Comparison of ENCODE assay signal across 1 cellular context in the genomic region with DNA sequence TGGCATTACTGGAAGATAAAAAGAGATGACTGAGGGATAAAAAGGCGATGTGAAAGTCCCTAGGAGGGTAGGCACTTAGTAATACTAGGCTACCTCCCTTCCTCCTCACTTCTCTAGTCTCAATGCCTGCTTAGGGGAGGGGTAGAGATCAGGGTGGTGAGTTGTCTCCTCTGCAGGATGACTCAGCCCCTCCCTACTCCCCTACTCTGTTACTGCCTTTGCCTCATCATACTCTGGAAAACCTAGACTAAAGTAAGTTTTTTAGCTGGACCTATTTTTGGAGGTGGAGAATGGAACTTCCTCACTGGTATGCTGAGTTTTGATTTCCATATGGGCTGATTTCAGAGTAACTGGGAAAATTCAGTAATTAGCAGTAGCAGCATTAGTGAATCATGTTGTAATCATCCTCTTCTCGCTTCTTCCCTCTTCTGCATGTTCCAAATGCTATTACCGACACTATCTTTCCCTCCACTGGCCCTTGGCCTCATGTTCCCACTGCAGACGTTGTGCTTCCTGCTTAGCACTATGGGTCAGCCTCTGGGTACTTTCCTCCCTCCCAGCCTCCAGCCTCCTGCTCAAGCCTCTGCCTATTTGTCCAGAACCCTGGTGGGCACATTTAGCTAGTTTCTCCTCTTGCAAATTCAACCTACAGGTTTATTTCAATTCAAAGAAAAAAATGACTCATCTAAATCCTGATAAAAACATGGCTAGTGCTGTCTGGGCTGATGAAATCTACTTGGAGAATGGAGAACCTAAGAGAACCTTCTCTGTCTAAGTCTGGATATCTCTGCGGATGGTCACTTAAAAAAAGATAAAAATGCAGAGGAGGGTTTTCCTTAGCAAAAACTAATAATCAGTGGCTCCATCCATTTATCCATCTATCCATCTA.
TF ChIP-seq lines count a peak whose summit lies in the region.

No MANE protein-coding gene starts in this region.

TF ChIP-seq in SK-N-SH treated with all-trans-retinoic acid at 6 μM for 48 hours, 23 proteins besides CTCF, POLR2A, EP300 and RAD21 (continued from another document):
- TF ChIP-seq, protein P1, sequence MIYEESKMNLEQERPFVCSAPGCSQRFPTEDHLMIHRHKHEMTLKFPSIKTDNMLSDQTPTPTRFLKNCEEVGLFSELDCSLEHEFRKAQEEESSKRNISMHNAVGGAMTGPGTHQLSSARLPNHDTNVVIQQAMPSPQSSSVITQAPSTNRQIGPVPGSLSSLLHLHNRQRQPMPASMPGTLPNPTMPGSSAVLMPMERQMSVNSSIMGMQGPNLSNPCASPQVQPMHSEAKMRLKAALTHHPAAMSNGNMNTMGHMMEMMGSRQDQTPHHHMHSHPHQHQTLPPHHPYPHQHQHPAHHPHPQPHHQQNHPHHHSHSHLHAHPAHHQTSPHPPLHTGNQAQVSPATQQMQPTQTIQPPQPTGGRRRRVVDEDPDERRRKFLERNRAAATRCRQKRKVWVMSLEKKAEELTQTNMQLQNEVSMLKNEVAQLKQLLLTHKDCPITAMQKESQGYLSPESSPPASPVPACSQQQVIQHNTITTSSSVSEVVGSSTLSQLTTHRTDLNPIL (CRISPR knock-in tag; IDR thresholded peaks at IDR 0.05; ENCODE audit: low read depth), result no peak
- TF ChIP-seq ZNF8 (CRISPR knock-in tag; IDR thresholded peaks at IDR 0.05), result no peak
